In the genomic region with DNA sequence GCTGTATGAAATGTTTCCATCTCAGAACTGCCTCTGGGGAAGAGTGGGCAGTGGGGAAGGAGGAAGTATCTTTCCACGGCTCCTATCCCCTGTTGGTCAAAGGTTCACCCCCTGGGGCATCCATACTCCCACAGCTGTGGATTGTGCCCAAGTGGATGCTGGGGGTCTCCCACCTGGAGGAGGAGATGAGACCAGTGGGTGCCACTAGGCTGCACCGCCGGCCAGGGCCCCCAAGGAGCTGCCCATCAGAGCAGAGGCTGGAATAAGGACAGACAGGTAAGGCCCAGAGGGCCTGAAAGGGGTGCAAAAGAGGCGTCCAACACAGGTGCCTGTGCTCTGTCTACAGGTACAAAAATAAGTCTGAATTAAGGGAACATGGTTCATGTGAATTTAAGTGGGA, we compare ENCODE assay signal across 11 cellular contexts.
"Had no signal": no experiment of that assay in that cellular context is flagged by ENCODE, and none has a peak within 500 bp of the region (broad histone marks: within the 10 kb centered on the region; RNA-seq: fewer than 3 reads in every experiment).

No MANE protein-coding gene starts in this region.

- H3K36me3 Mint-ChIP-seq: IgD-negative memory B cell had no signal

- H3K27ac Mint-ChIP-seq: HFFc6, IgD-negative memory B cell had no signal

- H3K4me1 ChIP-seq: HAP-1 had no signal

- H3K36me3 ChIP-seq: HAP-1 had no signal

- H3K9ac ChIP-seq: GM23248, KMS-11 had no signal

- DNase-seq: GM23248, GOT3, H7, HFFc6, KBM-7 had no signal

- H3K9me3 ChIP-seq: HAP-1 had no signal

- H3K4me3 ChIP-seq: GM23248, HAP-1 had no signal

- FAIRE-seq: HepG2 had no signal

- H3K27ac ChIP-seq: GM23248, HL-60, KMS-11 had no signal

- H3K4me1 Mint-ChIP-seq: IgD-negative memory B cell had no signal

- H3K4me2 ChIP-seq: KMS-11 had no signal

- H3K4me3 Mint-ChIP-seq: HFFc6, IgD-negative memory B cell had no signal

- ATAC-seq: HCT116, HepG2 had no signal
